23 cellular contexts compared by ENCODE assay signal in genomic region chr22:45515678-45516077, GRCh38. TPM values are rescaled to one million over a fixed set of nuclear protein-coding genes. Genes with fewer than 3 reads are reported as not detected.
A peak's percentile ranks its signal among the peaks of the same experiment; 100 is the strongest.
DNase-seq lines count a peak whose midpoint lies in the region; ATAC-seq and TF ChIP-seq lines count a peak whose summit lies in the region.
"Had no signal": no experiment of that assay in that cellular context is flagged by ENCODE, and none has a peak within 500 bp of the region (broad histone marks: within the 10 kb centered on the region; RNA-seq: fewer than 3 reads in every experiment).

No MANE protein-coding gene starts in this region.

- H3K4me1 Mint-ChIP-seq in HFFc6 (ENCODE audit: low read depth) (peaks cover 58% of the 10 kb centered on the region), brain (peaks cover 53% of the 10 kb centered on the region), mesothelial cell of epicardium (peaks cover 64% of the 10 kb centered on the region)

- ATAC-seq in HG02610 (IDR thresholded peaks at IDR 0.05; ENCODE audit: unreplicated experiment) (no peak), HG02885 (IDR thresholded peaks at IDR 0.05; ENCODE audit: poor library complexity, unreplicated experiment) (no peak)
- ATAC-seq: activated CD8-positive, alpha-beta T cell treated with anti-CD3 and anti-CD28 coated beads, Interleukin-2, amount 10 ng/mL, durations not matched to agents 7 days and 5 days; activated T-cell treated with anti-CD3 and anti-CD28 coated beads, Interleukin-2, amount 50 U/mL, for 4 hours; natural killer cell treated with Interleukin-12 subunit alpha and Interleukin-12 subunit beta and Interleukin-15 and Interleukin-18, amount 100 ng/mL, for 72 hours had no signal

- 47 to 66% (median 61%) methylated on average over 8 to 9 of the region's 9 CpGs for WGBS in stomach, 5 donors

- H3K27ac Mint-ChIP-seq in HFFc6 = peak overlapping the region; percentile 65
- peak overlapping the region in 3 of 5 experiments; percentile 33 to 74 (median 33) for H3K27ac Mint-ChIP-seq in brain
- H3K27ac Mint-ChIP-seq in mesothelial cell of epicardium = peak overlapping the region; percentile 91
- H3K27ac Mint-ChIP-seq: activated CD8-positive, alpha-beta T cell treated with anti-CD3 and anti-CD28 coated beads, Interleukin-2, amount 10 ng/mL, durations not matched to agents 7 days and 5 days; activated naive CD4-positive, alpha-beta T cell treated with anti-CD3 and anti-CD28 coated beads for 36 hours; natural killer cell treated with Interleukin-12 subunit alpha and Interleukin-12 subunit beta and Interleukin-15 and Interleukin-18, amount 100 ng/mL, for 72 hours had no signal

- intact Hi-C loops in stomach (cut with DNase I; ENCODE audit: low total_unique reads) = no loop called here

- H3K4me3 ChIP-seq in stomach = peak overlapping the region in 1 of 4 donors; percentile 19
- H3K4me3 ChIP-seq: coronary artery, SK-N-MC, tibial artery had no signal

- H3K9me3 ChIP-seq in stomach = no peaks in the 10 kb centered on the region
- H3K9me3 ChIP-seq: tibial artery had no signal

- H3K4me1 ChIP-seq in stomach = peaks cover 21 to 54% (median 29%) of the 10 kb centered on the region in 4 donors

- no peak for TF ChIP-seq EP300 in stomach (IDR thresholded peaks at IDR 0.05)

- no peak overlapping the region for H3K4me3 Mint-ChIP-seq in HFFc6
- no peak overlapping the region for H3K4me3 Mint-ChIP-seq in brain
- H3K4me3 Mint-ChIP-seq in mesothelial cell of epicardium = no peak overlapping the region
- H3K4me3 Mint-ChIP-seq: activated CD8-positive, alpha-beta T cell treated with anti-CD3 and anti-CD28 coated beads, Interleukin-2, amount 10 ng/mL, durations not matched to agents 7 days and 5 days; activated naive CD4-positive, alpha-beta T cell treated with anti-CD3 and anti-CD28 coated beads for 36 hours; activated T-cell treated with anti-CD3 and anti-CD28 coated beads, Interleukin-2, amount 50 U/mL, for 4 hours; natural killer cell treated with Interleukin-12 subunit alpha and Interleukin-12 subunit beta and Interleukin-15 and Interleukin-18, amount 100 ng/mL, for 72 hours had no signal

- H3K27ac ChIP-seq in stomach = peak overlapping the region in 3 of 5 donors; percentile 58 to 66 (median 64)
- H3K27ac ChIP-seq: SK-N-MC had no signal

- TF ChIP-seq POLR2A in stomach (IDR thresholded peaks at IDR 0.05) = no peak

- DNase-seq in HFFc6 = no peak
- no peak for DNase-seq in mesothelial cell of epicardium (ENCODE audit: low spot score in 2 of 2, unreplicated experiment in 2 of 2)
- no peak for DNase-seq in stomach
- DNase-seq in NCI-H146 (lab: John Stamatoyannopoulos, UW) = no peak
- no peak for DNase-seq in GM03348 (ENCODE audit: low spot score)
- DNase-seq: activated CD8-positive, alpha-beta T cell treated with anti-CD3 and anti-CD28 coated beads, Interleukin-2, amount 10 ng/mL, durations not matched to agents 7 days and 5 days; activated naive CD4-positive, alpha-beta T cell treated with anti-CD3 and anti-CD28 coated beads for 36 hours; activated T-cell treated with anti-CD3 and anti-CD28 coated beads, Interleukin-2, amount 50 U/mL, for 4 hours; COR-L47; hippocampal formation; mammary epithelial cell; NCI-H1105; NCI-H2171; NCI-H774; OCI-M1; T-helper 9 cell; tibial artery had no signal

- peaks cover 0 to 26% (median 13%) of the 10 kb centered on the region in 3 donors for H3K27me3 ChIP-seq in stomach

- H3K27me3 Mint-ChIP-seq in HFFc6 (ENCODE audit: insufficient read depth) = no peaks in the 10 kb centered on the region
- H3K27me3 Mint-ChIP-seq in brain = no peaks in the 10 kb centered on the region
- H3K27me3 Mint-ChIP-seq in mesothelial cell of epicardium (ENCODE audit: low read depth) = no peaks in the 10 kb centered on the region

- H3K36me3 Mint-ChIP-seq in HFFc6 (ENCODE audit: low read depth) (peaks cover 15% of the 10 kb centered on the region; the same call in 1 of the 2 replicates), brain (peaks cover 15% of the 10 kb centered on the region), mesothelial cell of epicardium (peaks cover 8% of the 10 kb centered on the region)
- H3K36me3 Mint-ChIP-seq: natural killer cell treated with Interleukin-12 subunit alpha and Interleukin-12 subunit beta and Interleukin-15 and Interleukin-18, amount 100 ng/mL, for 72 hours had no signal

- no peaks in the 10 kb centered on the region for H3K9me3 Mint-ChIP-seq in HFFc6
- no peaks in the 10 kb centered on the region for H3K9me3 Mint-ChIP-seq in brain
- no peaks in the 10 kb centered on the region for H3K9me3 Mint-ChIP-seq in mesothelial cell of epicardium
- H3K9me3 Mint-ChIP-seq: activated naive CD4-positive, alpha-beta T cell treated with anti-CD3 and anti-CD28 coated beads for 36 hours; activated T-cell treated with anti-CD3 and anti-CD28 coated beads, Interleukin-2, amount 50 U/mL, for 4 hours; natural killer cell treated with Interleukin-12 subunit alpha and Interleukin-12 subunit beta and Interleukin-15 and Interleukin-18, amount 100 ng/mL, for 72 hours had no signal

- TF ChIP-seq CTCF in HFFc6 (IDR thresholded peaks at IDR 0.05) = no peak
- no peak for TF ChIP-seq CTCF in brain (conservative IDR thresholded peaks at IDR 0.05)
- TF ChIP-seq CTCF in mesothelial cell of epicardium (IDR thresholded peaks at IDR 0.05; ENCODE audit: unreplicated experiment) = no peak
- TF ChIP-seq CTCF in stomach (IDR thresholded peaks at IDR 0.05) = no peak

- H3K36me3 ChIP-seq in stomach = peaks cover 0 to 7% (median 3%) of the 10 kb centered on the region in 4 donors

RNA-seq across cellular contexts. Expression of gene FBLN1, which starts 13.0 kb away (rescaled TPM):
- total RNA-seq in HFFc6 (2021; fragmentation: NEBNext Ultra II Directional; extraction: Animal tissue kit (Norgen Biotek cat#: 25700)) = 100 to 1,000 TPM; 199 to 346 (median 326) TPM
- polyA plus RNA-seq in brain (ENCODE audit: insufficient read depth, low read depth, low replicate concordance) (135 TPM), stomach (10 to 100 TPM; 43.4 to 97.3 (median 95.6) TPM)
- total RNA-seq in mesothelial cell of epicardium (283 to 297 TPM (median 296 TPM) in 3 replicates), stomach (100 to 1,000 TPM in 4 of 5 donors, 10 to 100 TPM in 1; 38.8 to 416 (median 210) TPM)
- total RNA-seq: activated CD8-positive, alpha-beta T cell treated with anti-CD3 and anti-CD28 coated beads, Interleukin-2, amount 10 ng/mL, durations not matched to agents 7 days and 5 days; activated naive CD4-positive, alpha-beta T cell treated with anti-CD3 and anti-CD28 coated beads for 36 hours; natural killer cell treated with Interleukin-12 subunit alpha and Interleukin-12 subunit beta and Interleukin-15 and Interleukin-18, amount 100 ng/mL, for 72 hours had no signal

Comparison
In these comparisons a context has a peak if more than half of its experiments do, and no peak if none do; other contexts are left out.
1. H3K27ac Mint-ChIP-seq: peak in every context shown above with its lines; median percentile 91 in mesothelial cell of epicardium; 65 in HFFc6; 33 in brain.